ENCODE assay signal across 18 cellular contexts in genomic region chr7:46767071-46767470, GRCh38.
DNase-seq lines count a peak whose midpoint lies in the region; ATAC-seq, FAIRE-seq and TF ChIP-seq lines count a peak whose summit lies in the region.
"Had no signal": no experiment of that assay in that cellular context is flagged by ENCODE, and none has a peak within 500 bp of the region (broad histone marks: within the 10 kb centered on the region; RNA-seq: fewer than 3 reads in every experiment).

No MANE protein-coding gene starts in this region.

- in situ Hi-C loops in HepG2 (cut with HindIII; ENCODE audit: extremely low pct_ligation_motif_present, low pct_unique_long_range_greater_than_20kb), result no loop called here

- no TSS peak for BruUV-seq in HepG2 (replicated peaks; lab: Mats Ljungman, UMichigan)

- no peak overlapping the region for H3K4me3 ChIP-seq in choroid plexus epithelial cell (ENCODE audit: low read depth, low read length)
- H3K4me3 ChIP-seq in osteoblast (ENCODE audit: insufficient read depth, low read length), result no peak overlapping the region
- H3K4me3 ChIP-seq in HepG2 (replicated peaks in 1 of 3; ENCODE audit: insufficient read depth in 1 of 3, low read depth in 2 of 3, low read length in 3 of 3), result no peak overlapping the region
- H3K4me3 ChIP-seq: HAP-1 had no signal

- WGBS in HepG2 (ENCODE audit: low lambda C conversion rate), result 0% methylated on average over 1 of the region's 1 CpG

- H3K79me2 ChIP-seq in osteoblast (ENCODE audit: insufficient read depth, low read length) (no peaks in the 10 kb centered on the region), HepG2 (ENCODE audit: insufficient read depth, low read length) (no peaks in the 10 kb centered on the region)

- H4K20me1 ChIP-seq in osteoblast (ENCODE audit: insufficient read depth, low read length) (no peaks in the 10 kb centered on the region), HepG2 (ENCODE audit: insufficient read depth, low read length) (no peaks in the 10 kb centered on the region)

- intact Hi-C loops in HepG2 (cut with micrococcal nuclease; ENCODE audit: unreplicated experiment), result no loop called here

- CTCF ChIA-PET in HepG2 (lab: Yijun Ruan, JAX; ENCODE audit: low intra/inter-chr PET ratio, low total read pairs), result no interaction called here

- H3K9ac ChIP-seq in HepG2 (ENCODE audit: insufficient read depth, low read depth, low read length), result no peak overlapping the region

- POLR2A ChIA-PET in HepG2 (lab: Yijun Ruan, JAX), result no interaction called here

- no peak for ATAC-seq in HepG2
- ATAC-seq: CD8-positive, alpha-beta T cell had no signal

- TF ChIP-seq CTCF in choroid plexus epithelial cell (conservative IDR thresholded peaks at IDR 0.05; ENCODE audit: low read depth, low read length) (no peak), osteoblast (IDR thresholded peaks at IDR 0.05; ENCODE audit: extremely low read depth, low read depth, low read length) (no peak), HepG2 (CRISPR knock-in tag; IDR thresholded peaks at IDR 0.05) (no peak), GM20000 (IDR thresholded peaks at IDR 0.05; ENCODE audit: extremely low read depth, missing control alignments) (no peak)

- H3K27me3 ChIP-seq in osteoblast (ENCODE audit: insufficient read depth, low read length), result no peaks in the 10 kb centered on the region
- H3K27me3 ChIP-seq in HepG2 (ENCODE audit: control insufficient read depth in 1 of 2, insufficient read depth in 2 of 2, low read length in 2 of 2), result no peaks in the 10 kb centered on the region

- no peak overlapping the region for H3K4me2 ChIP-seq in osteoblast (ENCODE audit: insufficient read depth, low read length)
- H3K4me2 ChIP-seq in HepG2 (ENCODE audit: low read depth, low read length), result no peak overlapping the region

- TF ChIP-seq EP300 in HepG2 (IDR thresholded peaks at IDR 0.05; ENCODE audit: low read depth in 2 of 2, low read length in 2 of 2), result no peak
- no peak for TF ChIP-seq EP300 in HepG2 (CRISPR knock-in tag; IDR thresholded peaks at IDR 0.05; ENCODE audit: borderline replicate concordance)

- H3K4me1 ChIP-seq in osteoblast (ENCODE audit: insufficient read depth, low read length) (peaks cover 14% of the 10 kb centered on the region), HepG2 (ENCODE audit: insufficient read depth, low read length) (no peaks in the 10 kb centered on the region)
- H3K4me1 ChIP-seq: HAP-1 had no signal

- H2AFZ ChIP-seq in osteoblast (ENCODE audit: low read length) (peak overlapping the region; percentile 58), HepG2 (ENCODE audit: low read length) (no peak overlapping the region)

- TF ChIP-seq RAD21 in HepG2 (CRISPR knock-in tag; IDR thresholded peaks at IDR 0.05), result no peak

- TF ChIP-seq POLR2A in HepG2 (IDR thresholded peaks at IDR 0.05; ENCODE audit: insufficient read depth in 1 of 2, low read depth in 2 of 2, low read length in 2 of 2), result no peak

- no peak overlapping the region for H3K27ac ChIP-seq in osteoblast (ENCODE audit: low read depth, low read length)
- H3K27ac ChIP-seq in HepG2 (ENCODE audit: extremely low read length, insufficient read depth, low read length), result no peak overlapping the region
- H3K27ac ChIP-seq: C4-2B had no signal

- H3K36me3 ChIP-seq in osteoblast (ENCODE audit: insufficient read depth, low read length) (no peaks in the 10 kb centered on the region), HepG2 (replicated peaks in 1 of 2; ENCODE audit: control insufficient read depth in 1 of 2, insufficient read depth in 2 of 2, low read length in 2 of 2) (no peaks in the 10 kb centered on the region)
- H3K36me3 ChIP-seq: HAP-1 had no signal

- no peak for FAIRE-seq in HepG2 (lab: Jason Lieb, UNC)
- FAIRE-seq: D721Med, GM12891, GM18507, H54 had no signal

- DNase-seq in LHCN-M2 (ENCODE audit: low read depth), result peak; percentile 60
- DNase-seq in choroid plexus epithelial cell (ENCODE audit: low read depth), result peak; percentile 49
- DNase-seq in osteoblast (ENCODE audit: insufficient read length, low spot score, missing footprints), result no peak
- DNase-seq in HepG2 (ENCODE audit: low spot score), result no peak
- DNase-seq in GM20000 (ENCODE audit: low spot score), result no peak
- DNase-seq in activated gamma-delta T cell treated with Interleukin-2 at 50 U/mL for 16 hours, result no peak
- DNase-seq: CD4-positive, CD25-positive, alpha-beta regulatory T cell; CD8-positive, alpha-beta T cell; DMS53; DMS79 treated with DMSO at 0.1 percent for 48 hours; GF-D8; GOT3 had no signal

- H3K9me3 ChIP-seq in osteoblast (ENCODE audit: low read depth, low read length) (no peaks in the 10 kb centered on the region), HepG2 (ENCODE audit: low read length) (peaks cover 17% of the 10 kb centered on the region)
- H3K9me3 ChIP-seq: HAP-1 had no signal

TF ChIP-seq in HepG2, 621 proteins besides CTCF, POLR2A, EP300 and RAD21:
- TF ChIP-seq SOX5 (CRISPR knock-in tag; IDR thresholded peaks at IDR 0.05; ENCODE audit: borderline replicate concordance) (no peak), THAP8 (CRISPR knock-in tag; IDR thresholded peaks at IDR 0.05; ENCODE audit: borderline replicate concordance) (no peak), ZSCAN31 (CRISPR knock-in tag; IDR thresholded peaks at IDR 0.05; ENCODE audit: low read depth) (no peak), RNF2 (conservative IDR thresholded peaks at IDR 0.05; ENCODE audit: low read depth) (no peak), CHD4 (IDR thresholded peaks at IDR 0.05; ENCODE audit: borderline replicate concordance, low read length) (no peak)

Comparison
In these comparisons a context has a peak if more than half of its experiments do, and no peak if none do; other contexts are left out.
1. DNase-seq: peak in LHCN-M2 (single experiment) and choroid plexus epithelial cell (single experiment); none in osteoblast (single experiment), HepG2 (single experiment), GM20000 (single experiment) and activated gamma-delta T cell treated with Interleukin-2 at 50 U/mL for 16 hours (single experiment).